ENCODE assay signal across 18 cellular contexts in the genomic region with DNA sequence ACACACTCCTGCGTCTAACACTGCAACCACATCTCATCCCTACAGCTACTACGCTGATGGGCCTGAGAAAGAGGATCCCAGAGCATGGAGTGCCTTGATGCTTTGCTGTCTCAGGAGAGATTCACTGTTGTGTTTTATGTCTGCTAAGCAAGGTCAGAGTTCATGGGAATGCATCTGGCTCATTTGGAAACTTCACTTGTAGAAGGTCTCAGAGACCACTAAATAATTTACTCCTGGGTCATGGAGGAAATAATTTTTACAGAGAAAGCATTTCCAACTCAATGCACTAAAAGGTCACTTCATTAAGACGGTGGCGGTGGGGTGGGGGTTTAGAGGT.
DNase-seq lines count a peak whose midpoint lies in the region; ATAC-seq and TF ChIP-seq lines count a peak whose summit lies in the region.
"Had no signal": no experiment of that assay in that cellular context is flagged by ENCODE, and none has a peak within 500 bp of the region (broad histone marks: within the 10 kb centered on the region; RNA-seq: fewer than 3 reads in every experiment).

No MANE protein-coding gene starts in this region.

- H3K27ac Mint-ChIP-seq in effector memory CD8-positive, alpha-beta T cell: peak overlapping the region; percentile 88 to 89
- peak overlapping the region; percentile 30 to 71 (median 63) for H3K27ac Mint-ChIP-seq in nephron
- no peak overlapping the region for H3K27ac Mint-ChIP-seq in stimulated activated memory B cell treated with anti-CD40 and anti-IgM and Interleukin-4, amounts not matched to agents 10 μg/mL and 1 μg/mL and 100 μg/mL, for 72 hours
- H3K27ac Mint-ChIP-seq: B cell; CD8-positive, alpha-beta T cell had no signal

- H3K9me3 ChIP-seq in BLaER1 (0 out of 2 replicates have a peak, but pooled peaks cover 5% of the 10 kb centered on the region), KOPT-K1 (ENCODE audit: insufficient read depth, low read length, poor library complexity, severe bottlenecking) (no peaks in the 10 kb centered on the region), WERI-Rb-1 (ENCODE audit: severe bottlenecking) (no peaks in the 10 kb centered on the region)

- H3K4me1 Mint-ChIP-seq in effector memory CD8-positive, alpha-beta T cell (ENCODE audit: low read depth in 2 of 2): peaks cover 41 to 43% of the 10 kb centered on the region in 2 donors
- peaks cover 30% of the 10 kb centered on the region for H3K4me1 Mint-ChIP-seq in nephron
- H3K4me1 Mint-ChIP-seq in stimulated activated memory B cell treated with anti-CD40 and anti-IgM and Interleukin-4, amounts not matched to agents 10 μg/mL and 1 μg/mL and 100 μg/mL, for 72 hours: peaks cover 26% of the 10 kb centered on the region

- H3K4me3 ChIP-seq in BLaER1 (no peak overlapping the region), WERI-Rb-1 (ENCODE audit: low read depth, low read length) (no peak overlapping the region)

- peaks cover 38% of the 10 kb centered on the region for H3K27me3 ChIP-seq in BLaER1
- H3K27me3 ChIP-seq in WERI-Rb-1 (ENCODE audit: insufficient read depth, low read depth, severe bottlenecking): no peaks in the 10 kb centered on the region

- no peak for DNase-seq in effector memory CD8-positive, alpha-beta T cell
- DNase-seq in NCI-H1092 treated with DMSO at 0.1 percent for 48 hours (lab: John Stamatoyannopoulos, UW) (no peak), WERI-Rb-1 (no peak), SK-N-DZ (ENCODE audit: low spot score) (no peak)
- DNase-seq: GF-D8, Karpas-422, MM.1S, NCI-H1105 treated with DMSO at 0.1 percent for 48 hours, NCI-H187 treated with DMSO at 0.1 percent for 48 hours, NCI-H446 treated with DMSO at 0.1 percent for 48 hours, NCI-H748 treated with DMSO at 0.1 percent for 48 hours, SIG-M5 had no signal

- H3K36me3 ChIP-seq in BLaER1 (no peaks in the 10 kb centered on the region), KOPT-K1 (ENCODE audit: insufficient read depth, low read length) (peaks cover 73% of the 10 kb centered on the region), WERI-Rb-1 (peaks cover 3% of the 10 kb centered on the region; the same call in 1 of the 2 replicates)

- H3K9ac ChIP-seq in BLaER1: no peak overlapping the region

- H3K9me3 Mint-ChIP-seq in effector memory CD8-positive, alpha-beta T cell: no peaks in the 10 kb centered on the region
- no peaks in the 10 kb centered on the region for H3K9me3 Mint-ChIP-seq in nephron
- no peaks in the 10 kb centered on the region for H3K9me3 Mint-ChIP-seq in stimulated activated memory B cell treated with anti-CD40 and anti-IgM and Interleukin-4, amounts not matched to agents 10 μg/mL and 1 μg/mL and 100 μg/mL, for 72 hours
- H3K9me3 Mint-ChIP-seq: CD8-positive, alpha-beta T cell had no signal

- H3K36me3 Mint-ChIP-seq in effector memory CD8-positive, alpha-beta T cell (ENCODE audit: insufficient read depth): peaks cover 9% of the 10 kb centered on the region
- H3K36me3 Mint-ChIP-seq in nephron (ENCODE audit: low read depth): no peaks in the 10 kb centered on the region
- H3K36me3 Mint-ChIP-seq in stimulated activated memory B cell treated with anti-CD40 and anti-IgM and Interleukin-4, amounts not matched to agents 10 μg/mL and 1 μg/mL and 100 μg/mL, for 72 hours: no peaks in the 10 kb centered on the region
- H3K36me3 Mint-ChIP-seq: CD8-positive, alpha-beta T cell had no signal

- H4K20me1 ChIP-seq in BLaER1: peaks cover 60% of the 10 kb centered on the region

- TF ChIP-seq CTCF in nephron (IDR thresholded peaks at IDR 0.05; ENCODE audit: unreplicated experiment in 3 of 3) (no peak), WERI-Rb-1 (IDR thresholded peaks at IDR 0.05; ENCODE audit: low read depth, low read length) (no peak)

- H3K27ac ChIP-seq in BLaER1: 0 out of 2 replicates have a peak overlapping the region, but pooled peaks have one; percentile 5
- peak overlapping the region; percentile 38 for H3K27ac ChIP-seq in KOPT-K1 (ENCODE audit: low read depth, low read length, poor library complexity, severe bottlenecking)
- H3K27ac ChIP-seq in WERI-Rb-1: no peak overlapping the region

- H3K4me2 ChIP-seq in BLaER1: peak overlapping the region; percentile 91

- no peak for ATAC-seq in effector memory CD8-positive, alpha-beta T cell (replicated peaks)
- no peak for ATAC-seq in stimulated activated memory B cell treated with anti-CD40 and anti-IgM and Interleukin-4, amounts not matched to agents 10 μg/mL and 1 μg/mL and 100 μg/mL, for 72 hours

- H3K27me3 Mint-ChIP-seq in effector memory CD8-positive, alpha-beta T cell: no peaks in the 10 kb centered on the region
- peaks cover 29% of the 10 kb centered on the region for H3K27me3 Mint-ChIP-seq in nephron (ENCODE audit: low read depth)
- peaks cover 70% of the 10 kb centered on the region for H3K27me3 Mint-ChIP-seq in stimulated activated memory B cell treated with anti-CD40 and anti-IgM and Interleukin-4, amounts not matched to agents 10 μg/mL and 1 μg/mL and 100 μg/mL, for 72 hours

- peak overlapping the region; percentile 79 to 80 for H3K4me3 Mint-ChIP-seq in effector memory CD8-positive, alpha-beta T cell
- peak overlapping the region; percentile 33 to 48 (median 40) for H3K4me3 Mint-ChIP-seq in nephron
- no peak overlapping the region for H3K4me3 Mint-ChIP-seq in stimulated activated memory B cell treated with anti-CD40 and anti-IgM and Interleukin-4, amounts not matched to agents 10 μg/mL and 1 μg/mL and 100 μg/mL, for 72 hours
- H3K4me3 Mint-ChIP-seq: B cell had no signal

- H3K4me1 ChIP-seq in BLaER1: peaks cover 74% of the 10 kb centered on the region
